Comparison of ENCODE assay signal across 13 cellular contexts in the genomic region with DNA sequence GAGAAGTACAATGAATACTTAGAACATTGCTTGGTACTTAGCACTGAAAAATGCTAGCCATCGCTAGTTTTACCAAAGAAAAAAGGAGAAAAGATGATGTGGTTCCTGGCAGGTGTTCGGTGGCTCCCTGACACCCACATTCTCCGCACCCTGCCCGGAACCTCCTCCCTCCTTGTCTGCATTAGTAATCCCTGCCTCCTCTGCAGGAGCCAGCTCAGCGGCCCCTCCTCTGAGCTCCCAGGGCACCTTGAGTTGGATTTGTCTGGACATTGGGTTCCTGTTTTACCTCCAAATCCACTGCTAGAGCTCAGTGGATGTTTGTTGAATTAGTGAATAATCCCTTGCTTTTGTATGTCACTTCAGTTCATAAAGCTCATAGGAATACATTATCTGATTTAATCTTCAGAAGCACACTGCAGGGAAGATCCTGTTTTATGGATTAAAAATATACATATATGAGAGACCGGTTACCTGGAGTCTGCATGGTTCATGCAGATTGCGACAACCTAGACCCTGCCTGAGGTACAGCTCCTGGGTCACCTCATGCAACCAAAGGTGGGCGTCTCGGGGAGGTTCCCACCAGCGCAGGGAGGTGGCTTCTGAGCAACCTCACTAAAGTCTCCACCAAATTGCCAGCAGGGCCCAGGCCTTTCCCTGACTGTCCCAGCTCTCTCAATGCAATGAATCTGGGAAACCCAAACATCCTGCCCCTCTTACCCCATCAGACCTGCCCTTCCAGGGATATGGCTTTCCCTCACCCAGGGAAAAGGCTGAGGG. TPM values are rescaled to one million over a fixed set of nuclear protein-coding genes. Genes with fewer than 3 reads are reported as not detected.
DNase-seq lines count a peak whose midpoint lies in the region; ATAC-seq, FAIRE-seq and TF ChIP-seq lines count a peak whose summit lies in the region.
"Had no signal": no experiment of that assay in that cellular context is flagged by ENCODE, and none has a peak within 500 bp of the region (broad histone marks: within the 10 kb centered on the region; RNA-seq: fewer than 3 reads in every experiment).

No MANE protein-coding gene starts in this region.

- no peak overlapping the region for H2BK12ac ChIP-seq in neuronal stem cell (ENCODE audit: low read length)

- H3K9ac ChIP-seq in neuronal stem cell (ENCODE audit: low read depth, low read length, poor library complexity): no peak overlapping the region

- no peaks in the 10 kb centered on the region for H3K27me3 Mint-ChIP-seq in CD4-positive, alpha-beta memory T cell
- no peaks in the 10 kb centered on the region for H3K27me3 Mint-ChIP-seq in activated naive CD8-positive, alpha-beta T cell treated with anti-CD3 and anti-CD28 coated beads, Interleukin-2, amount 10 ng/mL, durations not matched to agents 7 days and 5 days

- H3K36me3 ChIP-seq in CD4-positive, alpha-beta memory T cell (ENCODE audit: insufficient read depth, low read length): no peaks in the 10 kb centered on the region
- H3K36me3 ChIP-seq in neuronal stem cell (replicated peaks in 1 of 2; ENCODE audit: control insufficient read depth in 2 of 2, insufficient read depth in 2 of 2, low read length in 2 of 2): no peaks in the 10 kb centered on the region
- no peaks in the 10 kb centered on the region for H3K36me3 ChIP-seq in left lung

- peak overlapping the region in 7 of 8 donors; percentile 6 to 61 (median 51) for H3K4me3 Mint-ChIP-seq in CD4-positive, alpha-beta memory T cell
- peak overlapping the region; percentile 81 for H3K4me3 Mint-ChIP-seq in activated naive CD8-positive, alpha-beta T cell treated with anti-CD3 and anti-CD28 coated beads, Interleukin-2, amount 10 ng/mL, durations not matched to agents 7 days and 5 days

- FAIRE-seq in RCC 7860 (lab: Jason Lieb, UNC): no peak

- peak overlapping the region; percentile 85 for H2AK5ac ChIP-seq in neuronal stem cell (ENCODE audit: low read depth, low read length)

- DNase-seq in CD4-positive, alpha-beta memory T cell: no peak
- DNase-seq in RWPE1 (ENCODE audit: low spot score): peak; percentile 79
- no peak for DNase-seq in activated naive CD8-positive, alpha-beta T cell treated with anti-CD3 and anti-CD28 coated beads, Interleukin-2, amount 10 ng/mL, durations not matched to agents 7 days and 5 days
- DNase-seq in neuronal stem cell (ENCODE audit: low spot score): no peak
- no peak for DNase-seq in SHP77 treated with DMSO at 0.1 percent for 48 hours (lab: John Stamatoyannopoulos, UW)
- DNase-seq in left lung: no peak
- DNase-seq in left lobe of liver (ENCODE audit: low spot score): no peak
- no peak for DNase-seq in RCC 7860 (ENCODE audit: low spot score)
- DNase-seq: NCI-H1436, NCI-H510A treated with DMSO at 0.1 percent for 48 hours, substantia nigra had no signal

- peaks cover 0 to 1% (median 0%) of the 10 kb centered on the region in 8 donors for H3K9me3 Mint-ChIP-seq in CD4-positive, alpha-beta memory T cell
- no peaks in the 10 kb centered on the region for H3K9me3 Mint-ChIP-seq in activated naive CD8-positive, alpha-beta T cell treated with anti-CD3 and anti-CD28 coated beads, Interleukin-2, amount 10 ng/mL, durations not matched to agents 7 days and 5 days

- CTCF ChIA-PET in CD4-positive, alpha-beta memory T cell (lab: Charles Lee; ENCODE audit: partially characterized antibody): interaction anchor here (0.8 kb wide), 1 partner anchor 15 kb away, joined by 3 read pairs; no protein-coding TSS in a partner anchor
- CTCF ChIA-PET in RWPE1 (lab: Yijun Ruan, JAX): interaction anchor here (0.6 to 1.3 kb wide), 6 partner anchors 11 to 1289 kb away, joined by 3 read pairs; no protein-coding TSS in a partner anchor

- H3K9me3 ChIP-seq in CD4-positive, alpha-beta memory T cell (ENCODE audit: control insufficient read depth in 1 of 2, low read length in 2 of 2): no peaks in the 10 kb centered on the region
- H3K9me3 ChIP-seq in neuronal stem cell (replicated peaks in 1 of 2; ENCODE audit: control insufficient read depth in 2 of 2, insufficient read depth in 1 of 2, low read depth in 1 of 2, low read length in 2 of 2): no peaks in the 10 kb centered on the region
- H3K9me3 ChIP-seq in left lung: no peaks in the 10 kb centered on the region

- no peak overlapping the region for H4K8ac ChIP-seq in neuronal stem cell (ENCODE audit: low read depth, low read length)

- H3K4me2 ChIP-seq in neuronal stem cell (ENCODE audit: insufficient read depth, low read length, poor library complexity, severe bottlenecking): no peak overlapping the region

- no peak overlapping the region for H3K4me3 ChIP-seq in CD4-positive, alpha-beta memory T cell (ENCODE audit: low read length in 2 of 2)
- H3K4me3 ChIP-seq in neuronal stem cell (ENCODE audit: low read length in 2 of 2) (no peak overlapping the region), left lung (no peak overlapping the region)

- peaks cover 2% of the 10 kb centered on the region for H3K79me1 ChIP-seq in neuronal stem cell (ENCODE audit: low read depth, low read length)

- intact Hi-C loops in CD4-positive, alpha-beta memory T cell (cut with micrococcal nuclease): no loop called here
- intact Hi-C loops in left lung (cut with DNase I): no loop called here

- ATAC-seq in activated naive CD8-positive, alpha-beta T cell treated with anti-CD3 and anti-CD28 coated beads, Interleukin-2, amount 10 ng/mL, durations not matched to agents 7 days and 5 days (ENCODE audit: low read depth): peak; percentile 44
- ATAC-seq in left lung (no peak), left lobe of liver (no peak)

- H3K27me3 ChIP-seq in CD4-positive, alpha-beta memory T cell (ENCODE audit: insufficient read depth, low read length): no peaks in the 10 kb centered on the region
- H3K27me3 ChIP-seq in neuronal stem cell (ENCODE audit: control insufficient read depth in 3 of 3, insufficient read depth in 3 of 3, low read depth in 1 of 3, low read length in 3 of 3) (peaks cover 0 to 34% (median 0%) of the 10 kb centered on the region in 3 experiments), left lung (no peaks in the 10 kb centered on the region)

- peaks cover 35% of the 10 kb centered on the region for H3K4me1 ChIP-seq in CD4-positive, alpha-beta memory T cell (ENCODE audit: insufficient read depth, low read length)
- H3K4me1 ChIP-seq in neuronal stem cell (ENCODE audit: control insufficient read depth in 2 of 2, insufficient read depth in 1 of 2, low read depth in 1 of 2, low read length in 2 of 2) (peaks cover 0 to 4% of the 10 kb centered on the region in 2 donors), left lung (peaks cover 0 to 21% of the 10 kb centered on the region in 2 donors)

- no peaks in the 10 kb centered on the region for H3K36me3 Mint-ChIP-seq in CD4-positive, alpha-beta memory T cell
- H3K36me3 Mint-ChIP-seq in activated naive CD8-positive, alpha-beta T cell treated with anti-CD3 and anti-CD28 coated beads, Interleukin-2, amount 10 ng/mL, durations not matched to agents 7 days and 5 days: no peaks in the 10 kb centered on the region

- peak overlapping the region; percentile 14 for H2BK15ac ChIP-seq in neuronal stem cell (ENCODE audit: low read length)

- peak overlapping the region in 6 of 7 donors; percentile 47 to 89 (median 82) for H3K27ac Mint-ChIP-seq in CD4-positive, alpha-beta memory T cell
- H3K27ac Mint-ChIP-seq in activated naive CD8-positive, alpha-beta T cell treated with anti-CD3 and anti-CD28 coated beads, Interleukin-2, amount 10 ng/mL, durations not matched to agents 7 days and 5 days: peak overlapping the region; percentile 47

- TF ChIP-seq CTCF in RWPE1 (conservative IDR thresholded peaks at IDR 0.05; ENCODE audit: low read depth) (no peak), left lung (IDR thresholded peaks at IDR 0.05) (no peak)

- no peak overlapping the region for H2BK120ac ChIP-seq in neuronal stem cell (ENCODE audit: low read depth, low read length)

- no peak overlapping the region for H2AFZ ChIP-seq in neuronal stem cell (ENCODE audit: low read length)

- no CpG with 5 or more reads among the region's 10 CpGs for WGBS in neuronal stem cell (ENCODE audit: extremely low coverage in 2 of 2, insufficient read length in 2 of 2, insufficient replicate concordance in 1 of 2), 2 donors

- H2BK5ac ChIP-seq in neuronal stem cell (ENCODE audit: low read length): peak overlapping the region; percentile 84

- H3K4me1 Mint-ChIP-seq in CD4-positive, alpha-beta memory T cell: peaks cover 24 to 40% (median 33%) of the 10 kb centered on the region in 4 donors
- peaks cover 49% of the 10 kb centered on the region for H3K4me1 Mint-ChIP-seq in activated naive CD8-positive, alpha-beta T cell treated with anti-CD3 and anti-CD28 coated beads, Interleukin-2, amount 10 ng/mL, durations not matched to agents 7 days and 5 days

- H3K18ac ChIP-seq in neuronal stem cell (ENCODE audit: low read length): peak overlapping the region; percentile 61

- H3K27ac ChIP-seq in CD4-positive, alpha-beta memory T cell (ENCODE audit: low read depth, low read length): no peak overlapping the region
- no peak overlapping the region for H3K27ac ChIP-seq in RWPE1
- H3K27ac ChIP-seq in neuronal stem cell (replicated peaks; ENCODE audit: low read length): no peak overlapping the region
- no peak overlapping the region for H3K27ac ChIP-seq in left lung
- H3K27ac ChIP-seq: C4-2B had no signal

- H3K4ac ChIP-seq in neuronal stem cell (ENCODE audit: low read length): no peak overlapping the region

- peak overlapping the region; percentile 90 for H3K23ac ChIP-seq in neuronal stem cell (ENCODE audit: low read depth, low read length, poor library complexity)

- POLR2A ChIA-PET in CD4-positive, alpha-beta memory T cell (lab: Charles Lee; ENCODE audit: partially characterized antibody): interaction anchor here (0.7 to 1.1 kb wide), 4 partner anchors 18 to 54 kb away, joined by 3 read pairs; a partner anchor contains a TSS
- POLR2A ChIA-PET in RWPE1 (lab: Yijun Ruan, JAX; ENCODE audit: low non-redundant PET): no interaction called here
- POLR2A ChIA-PET in activated naive CD8-positive, alpha-beta T cell treated with anti-CD3 and anti-CD28 coated beads, Interleukin-2, amount 10 ng/mL, durations not matched to agents 7 days and 5 days (lab: Charles Lee): interaction anchor here (0.9 to 2.4 kb wide), 5 partner anchors 15 to 54 kb away, joined by 3 to 17 read pairs (median 4); a partner anchor contains a TSS

- H4K91ac ChIP-seq in neuronal stem cell (ENCODE audit: low read depth, low read length, poor library complexity): no peak overlapping the region

- H3K14ac ChIP-seq in neuronal stem cell (ENCODE audit: low read length): no peak overlapping the region

RNA-seq across cellular contexts. Expression of a gene that starts 24.2 kb away (rescaled TPM):
- not detected for total RNA-seq in CD4-positive, alpha-beta memory T cell
- 1 to 10 TPM in 1 of 2 donors, not detected in 1; 1.0 TPM for polyA plus RNA-seq in CD4-positive, alpha-beta memory T cell
- total RNA-seq in activated naive CD8-positive, alpha-beta T cell treated with anti-CD3 and anti-CD28 coated beads, Interleukin-2, amount 10 ng/mL, durations not matched to agents 7 days and 5 days: under 1 TPM in 1 of 2 experiments, not detected in 1; 0.61 TPM
- 27.6 TPM for polyA plus RNA-seq in neuronal stem cell (2013, experiment 1 of 2)
- 27.7 TPM for polyA plus RNA-seq in neuronal stem cell (2013, experiment 2 of 2)
- total RNA-seq in left lung (1 to 10 TPM; 1.1 to 2.4 TPM), left lobe of liver (0.65 TPM)
- total RNA-seq: mononuclear cell had no signal

RNA-seq across cellular contexts. Expression of a gene that starts 26.7 kb away (rescaled TPM):
- total RNA-seq in CD4-positive, alpha-beta memory T cell: 10 to 100 TPM; 60.7 to 64.6 TPM
- 10 to 100 TPM in 1 of 2 donors, 1 to 10 TPM in 1; 6.5 to 18.0 TPM for polyA plus RNA-seq in CD4-positive, alpha-beta memory T cell
- total RNA-seq in activated naive CD8-positive, alpha-beta T cell treated with anti-CD3 and anti-CD28 coated beads, Interleukin-2, amount 10 ng/mL, durations not matched to agents 7 days and 5 days: 10 to 100 TPM; 45.2 to 55.5 TPM
- 59.9 TPM for polyA plus RNA-seq in neuronal stem cell (2013, experiment 1 of 2)
- 60.7 TPM for polyA plus RNA-seq in neuronal stem cell (2013, experiment 2 of 2)
- 10 to 100 TPM; 46.4 to 67.4 TPM for total RNA-seq in left lung
- 17.1 TPM for total RNA-seq in left lobe of liver

RNA-seq across cellular contexts. Expression of a gene that starts 54.0 kb away (rescaled TPM):
- total RNA-seq in CD4-positive, alpha-beta memory T cell: 10 to 100 TPM; 17.3 to 18.7 TPM
- polyA plus RNA-seq in CD4-positive, alpha-beta memory T cell: 10 to 100 TPM; 24.2 to 25.0 TPM
- 10 to 100 TPM; 12.7 to 13.1 TPM for total RNA-seq in activated naive CD8-positive, alpha-beta T cell treated with anti-CD3 and anti-CD28 coated beads, Interleukin-2, amount 10 ng/mL, durations not matched to agents 7 days and 5 days
- 7.9 TPM for polyA plus RNA-seq in neuronal stem cell (2013, experiment 1 of 2)
- polyA plus RNA-seq in neuronal stem cell (2013, experiment 2 of 2): 7.9 TPM
- 10 to 100 TPM; 11.0 to 15.5 TPM for total RNA-seq in left lung
- 4.6 TPM for total RNA-seq in left lobe of liver
